In the genomic region with DNA sequence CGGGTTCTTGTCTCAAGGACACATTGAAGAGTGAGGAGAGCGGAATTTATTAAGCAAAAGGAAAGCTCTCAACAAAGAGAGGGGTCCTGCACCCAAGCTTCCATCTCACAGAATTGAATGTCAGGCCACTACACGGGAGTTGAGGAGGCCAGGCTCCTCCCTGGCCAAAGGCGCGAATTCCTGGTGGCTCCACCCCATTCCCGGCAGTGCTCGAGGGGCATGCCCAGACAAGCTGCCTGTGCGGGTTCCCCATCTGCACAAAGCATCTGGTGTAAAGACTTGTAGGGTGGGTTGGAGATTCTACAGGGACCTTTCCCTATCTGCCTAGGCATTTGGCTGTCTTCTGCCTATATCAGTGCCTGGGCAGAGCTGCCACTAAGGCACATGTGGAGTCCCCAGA, we compare ENCODE assay signal across 16 cellular contexts.
"Had no signal": no experiment of that assay in that cellular context is flagged by ENCODE, and none has a peak within 500 bp of the region (broad histone marks: within the 10 kb centered on the region; RNA-seq: fewer than 3 reads in every experiment).

No MANE protein-coding gene starts in this region.

- H3K27me3 ChIP-seq: colonic mucosa, esophagus squamous epithelium had no signal

- H3K4me3 ChIP-seq: colonic mucosa, esophagus squamous epithelium, lung, prostate gland, thoracic aorta had no signal

- H3K27ac ChIP-seq: colonic mucosa, esophagus squamous epithelium, prostate gland, thoracic aorta had no signal

- ATAC-seq: left colon had no signal

- H3K36me3 ChIP-seq: colonic mucosa, esophagus squamous epithelium, prostate gland, thoracic aorta had no signal

- H3K4me1 Mint-ChIP-seq: activated CD4-positive, alpha-beta T cell treated with anti-CD3 and anti-CD28 coated beads, Interleukin-2, amount 10 ng/mL, durations not matched to agents 7 days and 5 days; mesothelial cell of epicardium; nephron progenitor cell had no signal

- H3K27ac Mint-ChIP-seq: activated CD4-positive, alpha-beta T cell treated with anti-CD3 and anti-CD28 coated beads, Interleukin-2, amount 10 ng/mL, durations not matched to agents 7 days and 5 days; activated naive CD8-positive, alpha-beta T cell; mesothelial cell of epicardium; nephron progenitor cell had no signal

- H3K4me1 ChIP-seq: colonic mucosa, esophagus squamous epithelium, prostate gland had no signal

- H3K9me3 ChIP-seq: colonic mucosa, prostate gland had no signal

- H3K36me3 Mint-ChIP-seq: activated naive CD8-positive, alpha-beta T cell had no signal

- DNase-seq: activated CD4-positive, alpha-beta T cell treated with anti-CD3 and anti-CD28 coated beads, Interleukin-2, amount 10 ng/mL, durations not matched to agents 7 days and 5 days; activated CD8-positive, alpha-beta memory T cell treated with anti-CD3 and anti-CD28 coated beads for 24 hours; activated gamma-delta T cell treated with Interleukin-2 at 50 U/mL for 16 hours; amniotic stem cell; caudate nucleus; colonic mucosa; esophagus squamous epithelium; left colon; nephron progenitor cell; right cardiac atrium; T-helper 2 cell had no signal

- H3K4me3 Mint-ChIP-seq: activated CD4-positive, alpha-beta T cell treated with anti-CD3 and anti-CD28 coated beads, Interleukin-2, amount 10 ng/mL, durations not matched to agents 7 days and 5 days; activated naive CD8-positive, alpha-beta T cell; mesothelial cell of epicardium; nephron progenitor cell had no signal
